10 cellular contexts compared by ENCODE assay signal in the genomic region with DNA sequence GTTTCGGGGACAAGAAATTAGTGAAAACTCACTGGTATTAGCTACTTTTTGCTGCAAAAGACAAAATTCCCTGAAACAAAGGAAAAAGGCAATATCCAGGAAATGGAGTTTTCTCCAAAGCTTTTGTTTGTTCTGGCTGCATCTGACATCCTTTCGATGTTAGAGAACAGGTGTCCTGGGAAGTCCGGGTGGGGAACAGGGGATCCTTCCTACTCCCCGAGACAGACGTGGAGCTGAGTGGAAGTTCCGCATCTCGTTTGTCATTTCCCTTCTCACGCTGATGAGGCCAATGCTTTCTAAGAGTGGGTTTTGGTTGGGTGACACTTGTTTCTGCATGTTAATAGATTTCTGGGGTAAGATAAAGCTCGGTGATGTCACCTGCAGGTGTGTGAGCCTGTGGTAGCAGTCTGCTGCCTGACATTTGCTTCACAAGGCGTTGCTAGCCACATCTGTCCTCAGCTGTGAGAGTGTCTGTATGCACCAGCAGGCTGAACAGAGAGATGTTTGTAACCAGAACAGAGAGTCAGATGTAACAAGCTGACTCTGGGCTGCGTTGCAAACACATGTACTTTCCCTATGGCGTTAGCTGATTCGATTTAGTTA.
DNase-seq lines count a peak whose midpoint lies in the region; ATAC-seq, FAIRE-seq and TF ChIP-seq lines count a peak whose summit lies in the region.
"Had no signal": no experiment of that assay in that cellular context is flagged by ENCODE, and none has a peak within 500 bp of the region (broad histone marks: within the 10 kb centered on the region; RNA-seq: fewer than 3 reads in every experiment).

No MANE protein-coding gene starts in this region.

- no peak for FAIRE-seq in pancreas (lab: Jason Lieb, UNC)
- FAIRE-seq: astrocyte, G401.6 had no signal

- no peak for TF ChIP-seq CTCF in pancreas (IDR thresholded peaks at IDR 0.05)

- H3K36me3 ChIP-seq in CD8-positive, alpha-beta memory T cell (ENCODE audit: insufficient read depth, low read length), result no peaks in the 10 kb centered on the region
- no peaks in the 10 kb centered on the region for H3K36me3 ChIP-seq in pancreas

- H3K27me3 Mint-ChIP-seq in CD8-positive, alpha-beta memory T cell, result peaks cover 0 to 3% of the 10 kb centered on the region in 2 donors
- H3K27me3 Mint-ChIP-seq in activated T-helper 17 cell treated with anti-CD3 and anti-CD28 coated beads, Interleukin-2, amount 50 U/mL, for 72 hours, result peaks cover 19% of the 10 kb centered on the region

- ATAC-seq in GM21528 (IDR thresholded peaks at IDR 0.05; ENCODE audit: low FRiP score, unreplicated experiment) (peak; percentile 80), pancreas (peak in 3 of 4 donors; percentile 26 to 59 (median 27)), SK-N-SH treated with all-trans-retinoic acid at 6 μM for 48 hours (no peak)
- ATAC-seq in activated T-helper 17 cell treated with anti-CD3 and anti-CD28 coated beads, Interleukin-2, amount 50 U/mL, for 72 hours (replicated peaks), result peak; percentile 95

- CTCF ChIA-PET in CD8-positive, alpha-beta memory T cell (lab: Charles Lee), result interaction anchor here (0.8 to 2.4 kb wide), 8 partner anchors 11 to 259 kb away, joined by 3 to 11 read pairs (median 4); no protein-coding TSS in a partner anchor

- DNase-seq in CD8-positive, alpha-beta memory T cell, result peak; percentile 55 to 89 (median 86)
- peak; percentile 68 for DNase-seq in NAMALWA (ENCODE audit: low spot score)
- no peak for DNase-seq in pancreas
- DNase-seq in COLO829 (ENCODE audit: low spot score), result no peak
- DNase-seq in kidney glomerular epithelial cell (lab: John Stamatoyannopoulos, UW), result no peak

- H3K4me3 ChIP-seq in CD8-positive, alpha-beta memory T cell (ENCODE audit: low read length), result peak overlapping the region; percentile 46
- no peak overlapping the region for H3K4me3 ChIP-seq in pancreas

- POLR2A ChIA-PET in CD8-positive, alpha-beta memory T cell (lab: Charles Lee), result interaction anchor here (1.0 to 1.9 kb wide), 3 partner anchors 45 to 1197 kb away, joined by 3 to 5 read pairs (median 4); a partner anchor contains a TSS

- no peaks in the 10 kb centered on the region for H3K36me3 Mint-ChIP-seq in CD8-positive, alpha-beta memory T cell
- no peaks in the 10 kb centered on the region for H3K36me3 Mint-ChIP-seq in activated T-helper 17 cell treated with anti-CD3 and anti-CD28 coated beads, Interleukin-2, amount 50 U/mL, for 72 hours (ENCODE audit: low read depth)

- intact Hi-C loops in pancreas (cut with DNase I), result no loop called here

- H3K27ac Mint-ChIP-seq in CD8-positive, alpha-beta memory T cell, result peak overlapping the region; percentile 69 to 97 (median 91)
- H3K27ac Mint-ChIP-seq in activated T-helper 17 cell treated with anti-CD3 and anti-CD28 coated beads, Interleukin-2, amount 50 U/mL, for 72 hours, result peak overlapping the region; percentile 39

- no peaks in the 10 kb centered on the region for H3K27me3 ChIP-seq in CD8-positive, alpha-beta memory T cell (ENCODE audit: insufficient read depth, low read length, poor library complexity, severe bottlenecking)
- H3K27me3 ChIP-seq in pancreas, result no peaks in the 10 kb centered on the region

- peaks cover 45 to 61% (median 51%) of the 10 kb centered on the region in 3 donors for H3K4me1 Mint-ChIP-seq in CD8-positive, alpha-beta memory T cell
- H3K4me1 Mint-ChIP-seq in activated T-helper 17 cell treated with anti-CD3 and anti-CD28 coated beads, Interleukin-2, amount 50 U/mL, for 72 hours, result peaks cover 31% of the 10 kb centered on the region

- no peaks in the 10 kb centered on the region for H3K9me3 ChIP-seq in CD8-positive, alpha-beta memory T cell (ENCODE audit: low read length)
- H3K9me3 ChIP-seq in pancreas, result no peaks in the 10 kb centered on the region

- peak overlapping the region; percentile 12 to 80 (median 71) for H3K4me3 Mint-ChIP-seq in CD8-positive, alpha-beta memory T cell
- peak overlapping the region; percentile 58 for H3K4me3 Mint-ChIP-seq in activated T-helper 17 cell treated with anti-CD3 and anti-CD28 coated beads, Interleukin-2, amount 50 U/mL, for 72 hours

- H3K27ac ChIP-seq in CD8-positive, alpha-beta memory T cell (ENCODE audit: low read depth, low read length), result no peak overlapping the region
- no peak overlapping the region for H3K27ac ChIP-seq in pancreas

- 41 to 45% methylated on average over 13 of the region's 13 CpGs for WGBS in pancreas, 2 donors

- peaks cover 37% of the 10 kb centered on the region for H3K4me1 ChIP-seq in CD8-positive, alpha-beta memory T cell (ENCODE audit: insufficient read depth, low read length)
- no peaks in the 10 kb centered on the region for H3K4me1 ChIP-seq in pancreas

- no peaks in the 10 kb centered on the region for H3K9me3 Mint-ChIP-seq in CD8-positive, alpha-beta memory T cell
- no peaks in the 10 kb centered on the region for H3K9me3 Mint-ChIP-seq in activated T-helper 17 cell treated with anti-CD3 and anti-CD28 coated beads, Interleukin-2, amount 50 U/mL, for 72 hours

TF ChIP-seq in SK-N-SH treated with all-trans-retinoic acid at 6 μM for 48 hours, 23 proteins besides CTCF, POLR2A, EP300 and RAD21:
- TF ChIP-seq OSR1 (CRISPR knock-in tag; IDR thresholded peaks at IDR 0.05) (no peak), CSDC2 (CRISPR knock-in tag; IDR thresholded peaks at IDR 0.05) (no peak), ZNF565 (CRISPR knock-in tag; conservative IDR thresholded peaks at IDR 0.05; ENCODE audit: low read depth) (no peak), SNAI2 (CRISPR knock-in tag; IDR thresholded peaks at IDR 0.05) (no peak), ISL1 (CRISPR knock-in tag; IDR thresholded peaks at IDR 0.05) (no peak), GLIS3 (CRISPR knock-in tag; IDR thresholded peaks at IDR 0.05) (no peak), ZNF8 (CRISPR knock-in tag; IDR thresholded peaks at IDR 0.05) (no peak), ZNF70 (CRISPR knock-in tag; IDR thresholded peaks at IDR 0.05) (no peak), PPARA (CRISPR knock-in tag; IDR thresholded peaks at IDR 0.05; ENCODE audit: borderline replicate concordance) (no peak), ARNTL (CRISPR knock-in tag; IDR thresholded peaks at IDR 0.05; ENCODE audit: borderline replicate concordance, low read depth) (no peak), ZFP3 (CRISPR knock-in tag; IDR thresholded peaks at IDR 0.05) (no peak)
- TF ChIP-seq, protein P1, sequence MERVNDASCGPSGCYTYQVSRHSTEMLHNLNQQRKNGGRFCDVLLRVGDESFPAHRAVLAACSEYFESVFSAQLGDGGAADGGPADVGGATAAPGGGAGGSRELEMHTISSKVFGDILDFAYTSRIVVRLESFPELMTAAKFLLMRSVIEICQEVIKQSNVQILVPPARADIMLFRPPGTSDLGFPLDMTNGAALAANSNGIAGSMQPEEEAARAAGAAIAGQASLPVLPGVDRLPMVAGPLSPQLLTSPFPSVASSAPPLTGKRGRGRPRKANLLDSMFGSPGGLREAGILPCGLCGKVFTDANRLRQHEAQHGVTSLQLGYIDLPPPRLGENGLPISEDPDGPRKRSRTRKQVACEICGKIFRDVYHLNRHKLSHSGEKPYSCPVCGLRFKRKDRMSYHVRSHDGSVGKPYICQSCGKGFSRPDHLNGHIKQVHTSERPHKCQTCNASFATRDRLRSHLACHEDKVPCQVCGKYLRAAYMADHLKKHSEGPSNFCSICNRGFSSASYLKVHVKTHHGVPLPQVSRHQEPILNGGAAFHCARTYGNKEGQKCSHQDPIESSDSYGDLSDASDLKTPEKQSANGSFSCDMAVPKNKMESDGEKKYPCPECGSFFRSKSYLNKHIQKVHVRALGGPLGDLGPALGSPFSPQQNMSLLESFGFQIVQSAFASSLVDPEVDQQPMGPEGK (CRISPR knock-in tag; IDR thresholded peaks at IDR 0.05; ENCODE audit: borderline replicate concordance), result no peak
- TF ChIP-seq, protein P2, sequence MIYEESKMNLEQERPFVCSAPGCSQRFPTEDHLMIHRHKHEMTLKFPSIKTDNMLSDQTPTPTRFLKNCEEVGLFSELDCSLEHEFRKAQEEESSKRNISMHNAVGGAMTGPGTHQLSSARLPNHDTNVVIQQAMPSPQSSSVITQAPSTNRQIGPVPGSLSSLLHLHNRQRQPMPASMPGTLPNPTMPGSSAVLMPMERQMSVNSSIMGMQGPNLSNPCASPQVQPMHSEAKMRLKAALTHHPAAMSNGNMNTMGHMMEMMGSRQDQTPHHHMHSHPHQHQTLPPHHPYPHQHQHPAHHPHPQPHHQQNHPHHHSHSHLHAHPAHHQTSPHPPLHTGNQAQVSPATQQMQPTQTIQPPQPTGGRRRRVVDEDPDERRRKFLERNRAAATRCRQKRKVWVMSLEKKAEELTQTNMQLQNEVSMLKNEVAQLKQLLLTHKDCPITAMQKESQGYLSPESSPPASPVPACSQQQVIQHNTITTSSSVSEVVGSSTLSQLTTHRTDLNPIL (CRISPR knock-in tag; IDR thresholded peaks at IDR 0.05; ENCODE audit: low read depth), result no peak

Comparison
In these comparisons a context has a peak if more than half of its experiments do, and no peak if none do; other contexts are left out.
1. DNase-seq: peak in CD8-positive, alpha-beta memory T cell (5 of 5) and NAMALWA (single experiment); none in pancreas (0 of 6), COLO829 (single experiment) and kidney glomerular epithelial cell (single experiment).